Comparison of ENCODE assay signal across 8 cellular contexts in genomic region chr1:231688989-231689388, GRCh38.
"Had no signal": no experiment of that assay in that cellular context is flagged by ENCODE, and none has a peak within 500 bp of the region (broad histone marks: within the 10 kb centered on the region; RNA-seq: fewer than 3 reads in every experiment).

No MANE protein-coding gene starts in this region.

- DNase-seq: H9, HCEC 1CT, KG1 had no signal

- ATAC-seq: GM23338, K562 had no signal

- H3K4me2 ChIP-seq: GM23338 had no signal

- FAIRE-seq: H1, H54, HTR-8/SVneo, K562 had no signal

- H3K27ac Mint-ChIP-seq: GM23338, H9 had no signal

- H2AFZ ChIP-seq: GM23338 had no signal

- H3K4me3 ChIP-seq: GM23338, K562 had no signal

- H3K4me3 Mint-ChIP-seq: GM23338, H9 had no signal
